Comparison of ENCODE assay signal across 8 cellular contexts in the genomic region with DNA sequence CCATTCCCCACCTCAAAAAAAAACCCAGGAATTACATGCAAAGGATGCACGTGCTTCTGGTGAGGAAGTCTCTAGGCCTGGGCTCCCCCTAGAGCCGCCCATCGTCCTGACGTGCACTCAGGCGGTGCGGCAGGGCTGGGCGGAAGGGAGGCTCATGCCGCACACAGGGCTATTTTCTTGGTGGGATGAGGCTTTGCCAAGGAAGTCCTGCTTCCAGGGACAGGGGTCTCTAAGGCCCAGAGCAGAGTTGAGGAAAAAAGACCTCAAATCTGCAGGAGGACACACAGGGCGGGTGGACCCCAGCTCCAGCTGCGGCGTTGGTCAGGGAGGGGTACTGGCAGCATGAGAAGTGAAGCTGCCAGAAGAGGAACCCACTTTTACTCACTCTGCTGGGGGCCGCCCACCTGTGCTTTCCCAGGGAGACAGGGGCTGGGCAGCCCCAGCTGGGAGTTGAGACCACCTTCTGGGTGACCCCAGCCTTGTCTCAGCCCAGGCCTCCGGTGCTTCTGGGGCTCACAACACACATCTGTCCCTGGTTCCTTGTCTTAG. TPM values are rescaled to one million over a fixed set of nuclear protein-coding genes. Genes with fewer than 3 reads are reported as not detected.
DNase-seq lines count a peak whose midpoint lies in the region; ATAC-seq, FAIRE-seq and TF ChIP-seq lines count a peak whose summit lies in the region.
"Had no signal": no experiment of that assay in that cellular context is flagged by ENCODE, and none has a peak within 500 bp of the region (broad histone marks: within the 10 kb centered on the region; RNA-seq: fewer than 3 reads in every experiment).

No MANE protein-coding gene starts in this region.

- TF ChIP-seq RAD21 in GM12878 (IDR thresholded peaks at IDR 0.05; ENCODE audit: insufficient read depth, low read depth, low read length) = no peak

- SMC1A ChIA-PET in GM12878 (lab: Charles Lee; ENCODE audit: uncharacterized antibody, unreplicated experiment) = interaction anchor here (0.5 to 10.5 kb wide), 6 partner anchors 8 to 310 kb away, joined by 3 to 226 read pairs (median 3); partner anchors contain the start of genes SETD1B and TMEM120B

- intact Hi-C loops in GM12878 (cut with micrococcal nuclease; ENCODE audit: unreplicated experiment) = no loop called here

- peaks cover 80% of the 10 kb centered on the region for H3K79me2 ChIP-seq in GM12878 (ENCODE audit: control insufficient read depth, insufficient read depth, low read length)

- FAIRE-seq in GM12878 (lab: Jason Lieb, UNC) = no peak
- FAIRE-seq in small intestine (lab: Jason Lieb, UNC) = no peak
- FAIRE-seq: keratinocyte had no signal

- H3K9me3 ChIP-seq in GM12878 (replicated peaks; ENCODE audit: control insufficient read depth, insufficient read depth, low read length) = no peaks in the 10 kb centered on the region
- no peaks in the 10 kb centered on the region for H3K9me3 ChIP-seq in small intestine (ENCODE audit: control insufficient read depth, low read depth)

- CTCF ChIA-PET in GM12878 (lab: Yijun Ruan, JAX) = interaction anchor here (0.6 to 16.2 kb wide), 5 partner anchors 9 to 252 kb away, joined by 3 to 492 read pairs (median 8); no protein-coding TSS in a partner anchor

- no peak for ATAC-seq in GM18505 (IDR thresholded peaks at IDR 0.05; ENCODE audit: unreplicated experiment)
- peak; percentile 37 for ATAC-seq in GM12878
- ATAC-seq in foreskin keratinocyte = no peak

- H3K4me3 ChIP-seq in GM12878 = peak overlapping the region; percentile 23; the same call in 1 of the 2 replicates
- peak overlapping the region in 1 of 2 donors; percentile 30 for H3K4me3 ChIP-seq in small intestine (ENCODE audit: low read depth in 1 of 2, low read length in 2 of 2)

- no peak for TF ChIP-seq EP300 in GM12878 (IDR thresholded peaks at IDR 0.05; ENCODE audit: borderline replicate concordance in 1 of 2, control insufficient read depth in 1 of 2, low read depth in 2 of 2, low read length in 2 of 2)

- no peaks in the 10 kb centered on the region for H4K20me1 ChIP-seq in GM12878 (ENCODE audit: control insufficient read depth, insufficient read depth)

- TF ChIP-seq POLR2A in GM18505 (IDR thresholded peaks at IDR 0.05; ENCODE audit: borderline replicate concordance, extremely low read depth, insufficient read depth, insufficient read length) (peak; percentile 51), GM12878 (IDR thresholded peaks at IDR 0.05; ENCODE audit: low read depth, low read length) (no peak)

- H3K9ac ChIP-seq in GM12878 (ENCODE audit: control insufficient read depth, insufficient read depth, low read length) = peak overlapping the region; percentile 70

- H3K27me3 ChIP-seq in GM12878 (replicated peaks in 1 of 2; ENCODE audit: control insufficient read depth in 2 of 2, insufficient read depth in 2 of 2, low read length in 1 of 2) (no peaks in the 10 kb centered on the region), small intestine (ENCODE audit: control insufficient read depth in 2 of 2, insufficient read depth in 2 of 2, low read length in 2 of 2) (no peaks in the 10 kb centered on the region), foreskin keratinocyte (no peaks in the 10 kb centered on the region)

- peak overlapping the region; percentile 32 for H3K4me2 ChIP-seq in GM12878 (ENCODE audit: control insufficient read depth, insufficient read depth)

- peak in 2 of 3 experiments; percentile 9 to 19; a peak in 1 of 6 replicates for TF ChIP-seq CTCF in GM12878 (IDR thresholded peaks at IDR 0.05 in 2 of 3, conservative IDR thresholded peaks at IDR 0.05 in 1 of 3; ENCODE audit: control insufficient read depth in 2 of 3, extremely low read depth in 1 of 3, insufficient read depth in 1 of 3, low read depth in 3 of 3, low read length in 3 of 3)
- no peak for TF ChIP-seq CTCF in foreskin keratinocyte (conservative IDR thresholded peaks at IDR 0.05)
- no peak for TF ChIP-seq CTCF in type B pancreatic cell (conservative IDR thresholded peaks at IDR 0.05)

- H3K4me1 Mint-ChIP-seq in type B pancreatic cell (ENCODE audit: unreplicated experiment) = peaks cover 21% of the 10 kb centered on the region

- no peak overlapping the region for H3K4me3 Mint-ChIP-seq in type B pancreatic cell

- H3K4me1 ChIP-seq in GM12878 (ENCODE audit: control insufficient read depth, insufficient read depth, low read length) (peaks cover 64% of the 10 kb centered on the region), small intestine (ENCODE audit: control insufficient read depth in 2 of 2, insufficient read depth in 1 of 2, low read depth in 1 of 2, low read length in 1 of 2) (peaks cover 0 to 5% of the 10 kb centered on the region in 2 donors), foreskin keratinocyte (peaks cover 6% of the 10 kb centered on the region)

- BruUV-seq in GM12878 (replicated peaks; lab: Mats Ljungman, UMichigan) = no TSS peak

- RAD21 ChIA-PET in GM12878 (lab: Charles Lee; ENCODE audit: unreplicated experiment) = interaction anchor here (0.7 to 11.7 kb wide), 7 partner anchors 9 to 162 kb away, joined by 3 to 395 read pairs (median 3); partner anchors contain the start of genes ORAI1, SETD1B and TMEM120B

- peak; percentile 74 to 77 for DNase-seq in Kasumi-1 (lab: John Stamatoyannopoulos, UW)
- DNase-seq in GM12878 (ENCODE audit: low read depth, low spot score) = no peak
- DNase-seq in small intestine = no peak
- DNase-seq in foreskin keratinocyte = no peak
- no peak for DNase-seq in type B pancreatic cell (ENCODE audit: extremely low spot score, unreplicated experiment)
- DNase-seq in AG08395 (ENCODE audit: low spot score) = no peak

- H3K36me3 Mint-ChIP-seq in type B pancreatic cell = no peaks in the 10 kb centered on the region

- H3K9me3 Mint-ChIP-seq in type B pancreatic cell = no peaks in the 10 kb centered on the region

- H3K36me3 ChIP-seq in GM12878 (ENCODE audit: control insufficient read depth in 2 of 2, insufficient read depth in 2 of 2, low read length in 1 of 2) = peaks cover 3 to 10% of the 10 kb centered on the region in 2 experiments; a peak in 2 of 4 replicates
- no peaks in the 10 kb centered on the region for H3K36me3 ChIP-seq in small intestine (ENCODE audit: control insufficient read depth in 2 of 2, insufficient read depth in 2 of 2, low read length in 2 of 2)

- 1% methylated on average over 13 of the region's 13 CpGs for WGBS in GM12878 (ENCODE audit: insufficient coverage, insufficient replicate concordance, low lambda C conversion rate, missing lambda C conversion rate)
- 60 to 80% (median 64%) methylated on average over 12 to 13 of the region's 13 CpGs for WGBS in small intestine, 3 donors

- H3K27ac ChIP-seq in GM12878 (ENCODE audit: control insufficient read depth, insufficient read depth) (peak overlapping the region; percentile 90), small intestine (ENCODE audit: low read depth in 1 of 2, low read length in 1 of 2) (peak overlapping the region; percentile 80 to 94), foreskin keratinocyte (no peak overlapping the region)

- POLR2A ChIA-PET in GM12878 (lab: Charles Lee) = interaction anchor here (0.6 to 7.9 kb wide), 9 partner anchors 6 to 425 kb away, joined by 3 to 155 read pairs (median 4); partner anchors contain the start of genes SETD1B and TMEM120B

- peaks cover 3% of the 10 kb centered on the region for H3K27me3 Mint-ChIP-seq in type B pancreatic cell

- in situ Hi-C loops in GM12878 (cut with MboI) = no loop called here

- no peak overlapping the region for H3K27ac Mint-ChIP-seq in type B pancreatic cell

- H2AFZ ChIP-seq in GM12878 (ENCODE audit: control insufficient read depth, low read depth, low read length) = no peak overlapping the region

RNA-seq across cellular contexts. Expression of gene RHOF, which starts 4.2 kb away (rescaled TPM):
- total RNA-seq in GM12878 (2013; cell fraction: nucleolus; rRNA removed) = 111 and 129 TPM in 2 replicates
- total RNA-seq in GM12878 (2014; rRNA removed) (58.0 and 58.8 TPM in 2 replicates), GM12878 (2014; rRNA removed; fragmentation: Illumina TruSeq; extraction: Trizol) (32.8 and 32.9 TPM in 2 replicates), GM12878 (2021) (72.8 and 78.7 TPM in 2 replicates), foreskin keratinocyte (5.0 and 5.5 TPM in 2 replicates), type B pancreatic cell (ENCODE audit: low replicate concordance) (24.9 and 26.0 TPM in 2 replicates)
- polyA plus RNA-seq in GM12878 (2011; ENCODE audit: low read depth) = 11.6 TPM
- polyA plus RNA-seq in GM12878 (2011; rRNA removed) (25.4 and 40.8 TPM in 2 replicates), GM12878 (2014; fragmentation: Illumina TruSeq; extraction: Trizol) (28.5 and 36.5 TPM in 2 replicates), GM12878 (2014; fragmentation: Nextera tagmentation; extraction: Ambion mirVana) (1 to 10 TPM; 6.1 to 6.4 TPM), GM12878 (2014; rRNA removed) (66.1 and 75.8 TPM in 2 replicates), GM12878 (2016; fragmentation: Nextera tagmentation; extraction: Ambion mirVana) (10 to 100 TPM; 38.9 to 40.5 TPM), small intestine (10 to 100 TPM; 13.3 to 75.9 (median 44.5) TPM), foreskin keratinocyte (4.8 and 6.0 TPM in 2 replicates)
- 71.0 and 80.5 TPM in 2 replicates for polyA plus RNA-seq in GM12878 (2011; cell fraction: cytosol; rRNA removed)
- 76.9 and 97.7 TPM in 2 replicates for polyA plus RNA-seq in GM12878 (2011; cell fraction: nucleus; rRNA removed)
- polyA plus RNA-seq in GM12878 (2012) = 38.5 and 51.6 TPM in 2 replicates
- 45.1 and 66.7 TPM in 2 replicates for polyA minus RNA-seq in GM12878 (2011; rRNA and poly(A)+ RNA removed)
- polyA minus RNA-seq in GM12878 (2011; cell fraction: cytosol; rRNA and poly(A)+ RNA removed) = 58.2 and 58.8 TPM in 2 replicates
- 35.3 and 53.2 TPM in 2 replicates for polyA minus RNA-seq in GM12878 (2011; cell fraction: nucleus; rRNA and poly(A)+ RNA removed)

RNA-seq across cellular contexts. Expression of gene SETD1B, which starts 14.5 kb away (rescaled TPM):
- 8.1 and 10.1 TPM in 2 replicates for total RNA-seq in GM12878 (2013; cell fraction: nucleolus; rRNA removed)
- total RNA-seq in GM12878 (2014; rRNA removed) = 1.8 and 2.1 TPM in 2 replicates
- 1.3 TPM in 2 replicates for total RNA-seq in GM12878 (2014; rRNA removed; fragmentation: Illumina TruSeq; extraction: Trizol)
- 15.5 and 17.3 TPM in 2 replicates for total RNA-seq in GM12878 (2021)
- polyA plus RNA-seq in GM12878 (2011; ENCODE audit: low read depth) = 2.0 TPM
- 0.27 and 0.50 TPM in 2 replicates for polyA plus RNA-seq in GM12878 (2011; rRNA removed)
- 0.67 and 0.76 TPM in 2 replicates for polyA plus RNA-seq in GM12878 (2011; cell fraction: cytosol; rRNA removed)
- 3.1 and 6.2 TPM in 2 replicates for polyA plus RNA-seq in GM12878 (2011; cell fraction: nucleus; rRNA removed)
- polyA plus RNA-seq in GM12878 (2012) = 4.3 and 5.9 TPM in 2 replicates
- 1.7 and 3.6 TPM in 2 replicates for polyA plus RNA-seq in GM12878 (2014; fragmentation: Illumina TruSeq; extraction: Trizol)
- 1 to 10 TPM in 1 of 2 experiments, under 1 TPM in 1; 0.53 to 1.7 TPM for polyA plus RNA-seq in GM12878 (2014; fragmentation: Nextera tagmentation; extraction: Ambion mirVana)
- polyA plus RNA-seq in GM12878 (2014; rRNA removed) = 4.9 and 7.5 TPM in 2 replicates
- 1 to 10 TPM; 1.2 to 1.5 TPM for polyA plus RNA-seq in GM12878 (2016; fragmentation: Nextera tagmentation; extraction: Ambion mirVana)
- polyA minus RNA-seq in GM12878 (2011; rRNA and poly(A)+ RNA removed) = 1.3 and 1.4 TPM in 2 replicates
- polyA minus RNA-seq in GM12878 (2011; cell fraction: cytosol; rRNA and poly(A)+ RNA removed) = 2.3 and 3.3 TPM in 2 replicates
- 1.6 and 3.5 TPM in 2 replicates for polyA minus RNA-seq in GM12878 (2011; cell fraction: nucleus; rRNA and poly(A)+ RNA removed)
- polyA plus RNA-seq in small intestine = 1 to 10 TPM; 3.6 to 9.4 (median 3.8) TPM
- 5.5 and 6.1 TPM in 2 replicates for total RNA-seq in foreskin keratinocyte
- polyA plus RNA-seq in foreskin keratinocyte = 2.2 and 2.6 TPM in 2 replicates
- 28.4 and 34.2 TPM in 2 replicates for total RNA-seq in type B pancreatic cell (ENCODE audit: low replicate concordance)

Comparison
In these comparisons a context has a peak if more than half of its experiments do, and no peak if none do; other contexts are left out.
1. DNase-seq: peak in Kasumi-1 (2 of 2); none in GM12878 (single experiment), small intestine (single experiment), foreskin keratinocyte (0 of 2), type B pancreatic cell (single experiment) and AG08395 (single experiment).
2. CTCF ChIP-seq: peak in GM12878 (2 of 3); none in foreskin keratinocyte (single experiment) and type B pancreatic cell (single experiment).